Comparison of ENCODE assay signal across 16 cellular contexts in genomic region chr10:114655671-114656070, GRCh38.
"Had no signal": no experiment of that assay in that cellular context is flagged by ENCODE, and none has a peak within 500 bp of the region (broad histone marks: within the 10 kb centered on the region; RNA-seq: fewer than 3 reads in every experiment).

No MANE protein-coding gene starts in this region.

- H3K9me3 ChIP-seq: thoracic aorta, upper lobe of left lung had no signal

- H3K4me3 ChIP-seq: thoracic aorta, upper lobe of left lung had no signal

- DNase-seq: activated B cell treated with CpG ODN at 0.5 μM for 24 hours; activated CD4-positive, alpha-beta T cell treated with anti-CD3 and anti-CD28 coated beads for 4 hours; activated CD4-positive, alpha-beta T cell treated with anti-CD3 and anti-CD28 coated beads, Interleukin-2, amount 50 U/mL, for 48 hours; activated naive CD4-positive, alpha-beta T cell treated with anti-CD3 and anti-CD28 coated beads, Interleukin-2, amount 50 U/mL, for 16 hours; activated naive CD8-positive, alpha-beta T cell treated with anti-CD3 and anti-CD28 coated beads, Interleukin-2, amount 50 U/mL, for 24 hours; activated T-cell treated with anti-CD3 and anti-CD28 coated beads, Interleukin-2, amount 50 U/mL, for 48 hours; erythroblast; foreskin fibroblast; hippocampal formation; naive thymus-derived CD4-positive, alpha-beta T cell; occipital lobe; posterior cingulate gyrus; stimulated activated CD4-positive, alpha-beta T cell treated with anti-CD3 and anti-CD28 coated beads, Interleukin-4, amount 100 ng/mL, for 24 hours; stimulated activated naive CD4-positive, alpha-beta T cell treated with Interleukin-2 at 50 U/mL for 16 hours; upper lobe of left lung had no signal

- H3K36me3 ChIP-seq: thoracic aorta, upper lobe of left lung had no signal

- H3K27me3 ChIP-seq: upper lobe of left lung had no signal

- ATAC-seq: activated naive CD8-positive, alpha-beta T cell treated with anti-CD3 and anti-CD28 coated beads, Interleukin-2, amount 50 U/mL, for 24 hours; naive thymus-derived CD4-positive, alpha-beta T cell had no signal

- H3K27ac ChIP-seq: thoracic aorta had no signal
